In the genomic region with DNA sequence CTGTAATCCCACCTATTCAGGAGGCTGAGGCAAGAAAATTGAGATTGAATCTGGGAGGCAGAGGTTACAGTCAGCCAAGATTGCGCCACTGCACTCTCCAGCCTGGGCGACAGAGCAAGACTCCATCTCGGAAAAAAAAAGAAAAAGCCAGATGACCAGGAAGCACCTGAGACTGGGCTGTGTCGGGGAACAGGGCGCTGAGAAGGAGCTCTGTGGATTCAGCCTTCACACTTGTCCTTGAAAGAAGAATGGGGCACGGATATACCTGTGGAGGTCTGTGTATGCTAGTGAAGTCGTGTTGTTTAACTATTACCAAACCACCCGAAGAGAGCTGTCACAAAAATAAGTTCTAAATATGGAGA, we compare ENCODE assay signal across 14 cellular contexts.
"Had no signal": no experiment of that assay in that cellular context is flagged by ENCODE, and none has a peak within 500 bp of the region (broad histone marks: within the 10 kb centered on the region; RNA-seq: fewer than 3 reads in every experiment).

No MANE protein-coding gene starts in this region.

- H3K4me3 Mint-ChIP-seq: activated naive CD4-positive, alpha-beta T cell treated with anti-CD3 and anti-CD28 coated beads, Interleukin-2, amount 10 ng/mL, durations not matched to agents 7 days and 5 days; immature natural killer cell; naive B cell; stimulated activated naive CD8-positive, alpha-beta T cell treated with anti-CD3 and anti-CD28 coated beads, Interleukin-15, amount 100 ng/mL, for 72 hours had no signal

- H3K27ac Mint-ChIP-seq: activated naive CD4-positive, alpha-beta T cell treated with anti-CD3 and anti-CD28 coated beads, Interleukin-2, amount 10 ng/mL, durations not matched to agents 7 days and 5 days; stimulated activated naive CD8-positive, alpha-beta T cell treated with anti-CD3 and anti-CD28 coated beads, Interleukin-15, amount 100 ng/mL, for 72 hours had no signal

- H3K9me3 Mint-ChIP-seq: activated naive CD4-positive, alpha-beta T cell treated with anti-CD3 and anti-CD28 coated beads, Interleukin-2, amount 10 ng/mL, durations not matched to agents 7 days and 5 days; immature natural killer cell; naive B cell; stimulated activated naive CD8-positive, alpha-beta T cell treated with anti-CD3 and anti-CD28 coated beads, Interleukin-15, amount 100 ng/mL, for 72 hours had no signal

- H3K27me3 Mint-ChIP-seq: activated naive CD4-positive, alpha-beta T cell treated with anti-CD3 and anti-CD28 coated beads, Interleukin-2, amount 10 ng/mL, durations not matched to agents 7 days and 5 days; naive B cell; stimulated activated naive CD8-positive, alpha-beta T cell treated with anti-CD3 and anti-CD28 coated beads, Interleukin-15, amount 100 ng/mL, for 72 hours had no signal

- H3K4me3 ChIP-seq: adrenal gland, esophagus squamous epithelium, lower lobe of right lung, SJSA1, skin epidermis, upper lobe of left lung had no signal

- DNase-seq: activated naive CD4-positive, alpha-beta T cell treated with anti-CD3 and anti-CD28 coated beads, Interleukin-2, amount 10 ng/mL, durations not matched to agents 7 days and 5 days; activated T-cell treated with anti-CD3 and anti-CD28 coated beads for 4 hours; caudate nucleus; esophagus squamous epithelium; immature natural killer cell; left cardiac atrium; lower lobe of right lung; naive B cell; stimulated activated naive CD8-positive, alpha-beta T cell treated with anti-CD3 and anti-CD28 coated beads, Interleukin-15, amount 100 ng/mL, for 72 hours; T-helper 9 cell; upper lobe of left lung had no signal

- ATAC-seq: lower lobe of right lung; stimulated activated naive CD8-positive, alpha-beta T cell treated with anti-CD3 and anti-CD28 coated beads, Interleukin-15, amount 100 ng/mL, for 72 hours had no signal
